Comparison of ENCODE assay signal across 25 cellular contexts in the genomic region with DNA sequence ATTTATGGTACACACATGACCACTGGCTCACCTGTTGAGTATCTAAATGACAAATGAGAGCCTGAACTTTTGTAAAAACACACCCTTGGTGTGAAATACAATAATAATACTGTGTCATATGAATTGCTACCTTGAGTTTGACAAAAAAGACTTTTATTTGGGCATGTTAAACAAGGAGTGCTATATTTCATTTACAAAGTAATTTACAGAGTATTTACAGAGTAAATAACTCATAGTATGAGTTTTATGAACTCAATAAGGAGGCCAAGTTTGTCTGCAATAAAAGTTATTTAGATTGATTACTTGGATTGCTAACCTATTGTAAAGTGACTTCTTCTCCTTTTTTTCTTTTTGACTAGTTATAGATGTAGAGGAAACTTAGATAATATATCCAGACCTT.
"Had no signal": no experiment of that assay in that cellular context is flagged by ENCODE, and none has a peak within 500 bp of the region (broad histone marks: within the 10 kb centered on the region; RNA-seq: fewer than 3 reads in every experiment).

No MANE protein-coding gene starts in this region.

- H3K4me3 Mint-ChIP-seq: dendritic cell treated with granulocyte-macrophage colony-stimulating factor and Interleukin-4, amounts not matched to agents 40 ng/mL and 50 ng/mL, for 4 days; effector memory CD8-positive, alpha-beta T cell; endodermal cell had no signal

- H3K4me3 ChIP-seq: colonic mucosa, coronary artery, dorsolateral prefrontal cortex, esophagus muscularis mucosa, esophagus squamous epithelium, gastrocnemius medialis, gastroesophageal sphincter, heart left ventricle, heart right ventricle had no signal

- H3K9me3 ChIP-seq: colonic mucosa, esophagus muscularis mucosa, esophagus squamous epithelium, gastrocnemius medialis, gastroesophageal sphincter, heart left ventricle, heart right ventricle had no signal

- H3K36me3 ChIP-seq: colonic mucosa, esophagus muscularis mucosa, esophagus squamous epithelium, gastrocnemius medialis, gastroesophageal sphincter, heart left ventricle, heart right ventricle had no signal

- DNase-seq: colonic mucosa; cortex of kidney; dermis blood vessel endothelial cell; dorsolateral prefrontal cortex; effector CD4-positive, alpha-beta T cell; effector CD8-positive, alpha-beta T cell; effector memory CD4-positive, alpha-beta T cell; effector memory CD8-positive, alpha-beta T cell; endodermal cell; erythroblast; esophagus squamous epithelium; foreskin fibroblast; foreskin keratinocyte; foreskin melanocyte; gastrocnemius medialis; glutamatergic neuron; head of caudate nucleus; heart left ventricle; heart right ventricle had no signal

- H3K27me3 ChIP-seq: colonic mucosa, esophagus muscularis mucosa, esophagus squamous epithelium, foreskin keratinocyte, gastrocnemius medialis, gastroesophageal sphincter, heart left ventricle, heart right ventricle had no signal

- ATAC-seq: effector memory CD8-positive, alpha-beta T cell; esophagus mucosa; foreskin keratinocyte; gastrocnemius medialis; gastroesophageal sphincter; heart left ventricle; heart right ventricle had no signal

- H3K27ac ChIP-seq: colonic mucosa, coronary artery, dorsolateral prefrontal cortex, epithelial cell of prostate, esophagus muscularis mucosa, esophagus squamous epithelium, foreskin keratinocyte, gastrocnemius medialis, gastroesophageal sphincter, heart left ventricle, heart right ventricle had no signal

- H3K4me1 ChIP-seq: colonic mucosa, esophagus muscularis mucosa, esophagus squamous epithelium, gastrocnemius medialis, gastroesophageal sphincter, heart left ventricle, heart right ventricle had no signal

- H3K27ac Mint-ChIP-seq: dendritic cell treated with granulocyte-macrophage colony-stimulating factor and Interleukin-4, amounts not matched to agents 40 ng/mL and 50 ng/mL, for 4 days; effector memory CD8-positive, alpha-beta T cell; endodermal cell had no signal

- H3K27me3 Mint-ChIP-seq: dendritic cell treated with granulocyte-macrophage colony-stimulating factor and Interleukin-4, amounts not matched to agents 40 ng/mL and 50 ng/mL, for 4 days; effector memory CD8-positive, alpha-beta T cell had no signal

- H3K9me3 Mint-ChIP-seq: endodermal cell had no signal
